1 cellular context compared by ENCODE assay signal in genomic region chr19:53936035-53936434, GRCh38.
TF ChIP-seq lines count a peak whose summit lies in the region.

No MANE protein-coding gene starts in this region.

TF ChIP-seq in HEK293, 187 proteins besides CTCF, POLR2A, EP300 and RAD21 (continued from another document):
- TF ChIP-seq ZNF449 (tag by site-specific recombination; IDR thresholded peaks at IDR 0.05) (0 out of 2 replicates have a peak, but pooled peaks have one; percentile 44), ZNF600 (tag by site-specific recombination; IDR thresholded peaks at IDR 0.05) (no peak), ZNF747 (tag by site-specific recombination; IDR thresholded peaks at IDR 0.05) (no peak), ZIC2 (tag by site-specific recombination; IDR thresholded peaks at IDR 0.05) (0 out of 2 replicates have a peak, but pooled peaks have one; percentile 36), SCRT2 (tag by site-specific recombination; IDR thresholded peaks at IDR 0.05) (peak; percentile 43; the same call in 1 of the 2 replicates)
